ENCODE assay signal across 8 cellular contexts in the genomic region with DNA sequence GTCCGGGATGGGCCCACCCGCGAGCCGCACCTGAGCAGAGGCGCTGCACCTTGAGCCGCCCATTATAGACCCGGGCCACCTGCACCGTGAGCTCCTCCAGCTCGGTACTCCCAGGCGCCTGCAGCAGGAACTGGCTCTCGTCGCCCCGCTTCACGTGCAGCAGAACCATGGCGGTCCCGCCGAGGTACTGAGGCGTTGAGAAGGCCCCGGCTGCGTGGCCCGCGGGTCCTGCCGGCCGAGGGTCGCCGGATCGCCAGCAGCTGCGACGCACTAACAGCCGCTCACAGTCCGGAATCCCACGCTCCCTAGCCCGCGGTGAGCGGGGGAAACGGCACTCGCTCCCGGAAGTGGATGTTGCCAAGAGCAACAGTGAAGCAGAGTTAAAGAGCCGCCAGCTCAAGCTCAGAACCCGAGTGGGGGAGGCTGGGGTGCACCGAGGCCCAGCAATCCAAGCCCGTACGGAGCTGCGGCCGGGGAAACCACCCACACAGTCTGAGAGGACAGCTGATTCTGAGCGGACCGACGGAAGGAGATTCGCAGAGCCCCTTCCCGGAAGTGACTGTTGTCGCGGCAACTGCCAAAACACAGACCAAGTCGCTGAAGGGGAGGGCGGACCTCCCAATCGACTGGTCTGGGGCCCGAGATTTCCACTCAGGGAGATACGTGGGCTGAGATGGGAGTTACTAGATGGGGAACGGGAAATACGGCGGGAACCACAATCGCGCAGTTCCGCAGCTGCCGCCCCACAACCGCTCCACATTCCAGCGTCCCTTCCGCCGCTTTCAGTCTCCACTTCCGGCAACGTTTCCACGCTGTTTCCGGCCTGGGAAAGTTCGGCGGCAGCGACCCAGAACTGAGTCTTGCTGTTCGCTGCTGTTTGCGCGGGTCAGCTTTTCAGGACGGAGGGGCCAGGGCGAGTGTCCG. TPM values are rescaled to one million over a fixed set of nuclear protein-coding genes. Genes with fewer than 3 reads are reported as not detected.
DNase-seq lines count a peak whose midpoint lies in the region; ATAC-seq and TF ChIP-seq lines count a peak whose summit lies in the region.

CFAP298 (minus strand) TSS at position 303 of the 924 bp plus-strand sequence; CDS start at position 169, 134 bp downstream.

- no peak for TF ChIP-seq CTCF in BJ (IDR thresholded peaks at IDR 0.05; ENCODE audit: insufficient read depth, low read depth, low read length)

- peak; percentile 92 for ATAC-seq in HG03460 (IDR thresholded peaks at IDR 0.05; ENCODE audit: unreplicated experiment)
- peak; percentile 93 for ATAC-seq in left lobe of liver

- peak; percentile 77 for DNase-seq in BJ (ENCODE audit: low read depth)
- peak; percentile 65 for DNase-seq in GM19240 (ENCODE audit: insufficient read length, low spot score)
- peak; percentile 93 for DNase-seq in NCI-H69 (lab: John Stamatoyannopoulos, UW)
- DNase-seq in activated CD4-positive, alpha-beta T cell treated with anti-CD3 and anti-CD28 coated beads, Interleukin-2, amount 50 U/mL, for 1 hour = peak; percentile 90
- peak; percentile 95 for DNase-seq in dedifferentiated amniotic fluid mesenchymal stem cell (ENCODE audit: extremely low spot score)
- peak; percentile 90 for DNase-seq in left lobe of liver (ENCODE audit: low spot score)
- peak; percentile 72 for DNase-seq in stimulated activated CD4-positive, alpha-beta T cell treated with anti-CD3 and anti-CD28 coated beads, Interleukin-2, amount 100 ng/mL, for 4 hours (ENCODE audit: low read depth)

- peak within 1 kb of the TSS; percentile 92 for H3K4me3 ChIP-seq in BJ (ENCODE audit: low read depth, low read length)

- CTCF ChIA-PET in BJ (lab: Yijun Ruan, JAX) = interaction anchor here (1.6 to 2.0 kb wide), 2 partner anchors 11 to 13 kb away, joined by 6 to 11 read pairs; no protein-coding TSS in a partner anchor

- POLR2A ChIA-PET in BJ (lab: Charles Lee) = interaction anchor here (0.5 kb wide), 1 partner anchor 52 kb away, joined by 12 read pairs; no protein-coding TSS in a partner anchor

- peaks cover 4% of the 10 kb centered on the region; the same call in 1 of the 2 replicates for H3K36me3 ChIP-seq in BJ (ENCODE audit: control insufficient read depth, insufficient read depth, low read length)

- peaks cover 2% of the 10 kb centered on the region; the same call in 1 of the 2 replicates for H3K27me3 ChIP-seq in BJ (ENCODE audit: control insufficient read depth, insufficient read depth, low read length)

RNA-seq across cellular contexts. Expression of gene CFAP298, which starts in this region (rescaled TPM):
- 14.5 and 16.4 TPM in 2 replicates for polyA plus RNA-seq in BJ (2011; rRNA removed)
- 3.6 and 6.3 TPM in 2 replicates for polyA minus RNA-seq in BJ (2011; rRNA and poly(A)+ RNA removed)
- total RNA-seq in left lobe of liver = 15.1 TPM

Comparison
In these comparisons a context has a peak if more than half of its experiments do, and no peak if none do; other contexts are left out.
1. Peak in every context shown above with its lines: DNase-seq, ATAC-seq and H3K4me3 ChIP-seq.